1 cellular context compared by ENCODE assay signal in the genomic region with DNA sequence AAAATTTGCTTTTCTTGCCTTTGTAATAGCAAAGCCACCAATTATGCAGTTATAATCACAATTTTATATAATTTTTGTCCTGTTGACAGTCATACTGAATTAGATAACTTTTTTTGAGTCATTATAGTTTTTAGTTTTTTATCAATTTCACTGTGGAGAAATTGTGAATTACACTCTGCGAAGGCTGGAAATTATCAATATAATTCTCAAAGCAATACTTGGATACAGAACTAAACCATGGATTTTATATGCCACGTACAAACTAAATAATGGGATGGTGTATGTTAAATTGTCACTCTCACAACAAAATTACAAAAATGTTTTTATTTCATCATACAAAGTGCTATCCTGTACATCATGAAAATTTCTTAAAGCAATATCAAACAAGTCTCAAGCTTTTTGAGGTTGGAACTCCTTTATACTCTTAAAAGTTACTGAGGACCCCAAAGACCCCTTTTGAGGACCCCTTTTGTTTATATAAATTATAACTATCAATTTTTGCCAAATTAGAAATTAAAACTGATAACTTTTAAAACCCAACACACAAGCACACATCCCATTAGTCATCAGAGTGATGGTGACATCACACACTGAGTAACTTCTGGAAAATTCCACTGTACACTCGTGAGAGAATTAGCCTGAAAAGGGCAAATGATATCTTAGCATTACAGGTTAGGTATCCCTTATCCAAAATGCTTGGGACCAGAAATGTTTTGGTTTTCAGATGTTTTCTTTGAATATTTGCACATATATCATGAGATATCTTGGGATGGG.
TF ChIP-seq lines count a peak whose summit lies in the region.

No MANE protein-coding gene starts in this region.

TF ChIP-seq in SK-N-SH, 30 proteins besides CTCF, POLR2A, EP300 and RAD21 (continued from another document):
- TF ChIP-seq, protein P1, sequence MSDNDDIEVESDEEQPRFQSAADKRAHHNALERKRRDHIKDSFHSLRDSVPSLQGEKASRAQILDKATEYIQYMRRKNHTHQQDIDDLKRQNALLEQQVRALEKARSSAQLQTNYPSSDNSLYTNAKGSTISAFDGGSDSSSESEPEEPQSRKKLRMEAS (IDR thresholded peaks at IDR 0.05; ENCODE audit: low read depth) = 0 out of 2 replicates have a peak, but pooled peaks have one; percentile 23
- TF ChIP-seq RFX5 (IDR thresholded peaks at IDR 0.05; ENCODE audit: low read length) (no peak), SIN3A (IDR thresholded peaks at IDR 0.05; ENCODE audit: borderline replicate concordance, low read depth, low read length) (no peak), FOXJ3 (CRISPR knock-in tag; IDR thresholded peaks at IDR 0.05) (no peak)
